ENCODE assay signal across 19 cellular contexts in the genomic region with DNA sequence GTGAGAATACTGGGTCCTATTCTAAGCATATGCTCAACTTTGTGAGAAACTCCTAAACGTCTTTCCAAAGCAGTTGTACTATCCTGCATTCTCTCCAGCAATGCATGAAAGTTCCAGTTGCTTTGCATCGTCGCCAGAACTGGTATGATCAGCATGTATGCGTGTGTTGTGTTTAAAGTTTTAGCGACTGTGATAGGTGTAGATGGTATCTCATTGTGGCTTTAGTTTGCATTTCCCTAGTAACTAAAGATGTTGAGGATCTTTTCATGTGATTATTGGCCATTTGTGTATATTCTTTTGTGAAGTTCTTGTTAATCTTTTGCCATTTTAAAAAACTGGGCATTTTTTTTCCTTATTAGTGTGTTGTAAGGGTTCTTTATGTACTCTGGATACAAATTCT.
"Had no signal": no experiment of that assay in that cellular context is flagged by ENCODE, and none has a peak within 500 bp of the region (broad histone marks: within the 10 kb centered on the region; RNA-seq: fewer than 3 reads in every experiment).

No MANE protein-coding gene starts in this region.

- DNase-seq: effector memory CD4-positive, alpha-beta T cell; esophagus squamous epithelium; foreskin fibroblast; glutamatergic neuron; left colon; left ventricle myocardium superior; mesenchymal stem cell; naive B cell; small intestine; stimulated activated CD4-positive, alpha-beta T cell treated with anti-CD3 and anti-CD28 coated beads, Interleukin-2, amount 100 ng/mL, for 48 hours; tibial artery; upper lobe of right lung had no signal

- H3K27me3 ChIP-seq: esophagus squamous epithelium, gastroesophageal sphincter, neutrophil, right atrium auricular region, tibial artery, upper lobe of right lung, vagina had no signal

- H3K27ac Mint-ChIP-seq: naive B cell; nephron; stimulated activated naive CD8-positive, alpha-beta T cell treated with anti-CD3 and anti-CD28 coated beads, Interleukin-15, Interleukin-2, amounts not matched to agents 100 ng/mL and 50 ng/mL, for 24 hours had no signal

- H3K27me3 Mint-ChIP-seq: naive B cell; stimulated activated naive CD8-positive, alpha-beta T cell treated with anti-CD3 and anti-CD28 coated beads, Interleukin-15, Interleukin-2, amounts not matched to agents 100 ng/mL and 50 ng/mL, for 24 hours had no signal

- H3K4me3 Mint-ChIP-seq: naive B cell; nephron; stimulated activated naive CD8-positive, alpha-beta T cell treated with anti-CD3 and anti-CD28 coated beads, Interleukin-15, Interleukin-2, amounts not matched to agents 100 ng/mL and 50 ng/mL, for 24 hours had no signal

- H3K9me3 ChIP-seq: esophagus squamous epithelium, gastroesophageal sphincter, neutrophil, right atrium auricular region, tibial artery, upper lobe of right lung, vagina had no signal

- H3K9me3 Mint-ChIP-seq: nephron had no signal

- H3K4me1 Mint-ChIP-seq: naive B cell, nephron had no signal

- H3K27ac ChIP-seq: esophagus squamous epithelium, gastroesophageal sphincter, neutrophil, right atrium auricular region, tibial artery, upper lobe of right lung, vagina had no signal

- H3K36me3 Mint-ChIP-seq: naive B cell had no signal

- H3K4me3 ChIP-seq: esophagus squamous epithelium, gastroesophageal sphincter, lung, right atrium auricular region, tibial artery, upper lobe of right lung, vagina had no signal

- H3K36me3 ChIP-seq: esophagus squamous epithelium, gastroesophageal sphincter, neutrophil, right atrium auricular region, tibial artery, upper lobe of right lung, vagina had no signal

- ATAC-seq: gastroesophageal sphincter, left colon, left ventricle myocardium superior, upper lobe of right lung had no signal

- H3K4me1 ChIP-seq: esophagus squamous epithelium, gastroesophageal sphincter, right atrium auricular region, tibial artery, upper lobe of right lung, vagina had no signal
